1 cellular context compared by ENCODE assay signal in genomic region chr10:3196971-3197353, GRCh38.
TF ChIP-seq lines count a peak whose summit lies in the region.

No MANE protein-coding gene starts in this region.

TF ChIP-seq in H1, 55 proteins besides CTCF, POLR2A, EP300 and RAD21:
- TF ChIP-seq NANOG (IDR thresholded peaks at IDR 0.05; ENCODE audit: insufficient read depth, low read depth, low read length, poor library complexity, severe bottlenecking) (no peak), CTBP2 (IDR thresholded peaks at IDR 0.05; ENCODE audit: borderline replicate concordance, insufficient read depth, insufficient read length, low read length) (no peak), CEBPB (IDR thresholded peaks at IDR 0.05; ENCODE audit: low read depth, low read length) (no peak), CHD1 (IDR thresholded peaks at IDR 0.05; ENCODE audit: low read depth, low read length) (no peak), ASH2L (IDR thresholded peaks at IDR 0.05; ENCODE audit: low read length) (no peak), TEAD4 (IDR thresholded peaks at IDR 0.05; ENCODE audit: low read depth, low read length) (no peak)
